ENCODE assay signal across 1 cellular context in genomic region chr9:98306384-98307145, GRCh38.
TF ChIP-seq lines count a peak whose summit lies in the region.

No MANE protein-coding gene starts in this region.

TF ChIP-seq in IMR-90, 13 proteins besides CTCF, POLR2A, EP300 and RAD21:
- TF ChIP-seq BHLHE40 (IDR thresholded peaks at IDR 0.05; ENCODE audit: low read depth, low read length) (no peak), RCOR1 (IDR thresholded peaks at IDR 0.05; ENCODE audit: insufficient replicate concordance, low read length) (no peak), SMC3 (IDR thresholded peaks at IDR 0.05; ENCODE audit: low read depth, low read length) (no peak), CHD1 (IDR thresholded peaks at IDR 0.05; ENCODE audit: low read depth, low read length) (no peak), FOS (IDR thresholded peaks at IDR 0.05; ENCODE audit: low read depth, low read length) (no peak), MAZ (IDR thresholded peaks at IDR 0.05; ENCODE audit: borderline replicate concordance, low read depth, low read length) (no peak), MXI1 (IDR thresholded peaks at IDR 0.05; ENCODE audit: borderline replicate concordance, low read depth, low read length) (no peak), RFX5 (IDR thresholded peaks at IDR 0.05; ENCODE audit: low read depth, low read length) (no peak), ELK1 (IDR thresholded peaks at IDR 0.05; ENCODE audit: borderline replicate concordance, low read depth, low read length) (no peak), USF2 (IDR thresholded peaks at IDR 0.05; ENCODE audit: low read depth, low read length) (no peak), CEBPB (IDR thresholded peaks at IDR 0.05; ENCODE audit: low read depth, low read length) (no peak)
TF ChIP-seq in IMR-90: peak in this region for 0.
